Comparison of ENCODE assay signal across 8 cellular contexts in genomic region chr19:9584073-9584833, GRCh38. TPM values are rescaled to one million over a fixed set of nuclear protein-coding genes. Genes with fewer than 3 reads are reported as not detected.
A peak's percentile ranks its signal among the peaks of the same experiment; 100 is the strongest.
DNase-seq lines count a peak whose midpoint lies in the region; TF ChIP-seq lines count a peak whose summit lies in the region.

ZNF121 (minus strand) TSS chr19:9584504; CDS start chr19:9568097, 16,407 bp downstream.

- H3K4me1 Mint-ChIP-seq in HFFc6 (ENCODE audit: low read depth): peaks cover 22% of the 10 kb centered on the region

- H3K4ac ChIP-seq in trophoblast cell (ENCODE audit: low read depth, low read length): peak within 1 kb of the TSS; percentile 98

- TF ChIP-seq CTCF in HFFc6 (IDR thresholded peaks at IDR 0.05) (no peak), transverse colon (IDR thresholded peaks at IDR 0.05) (no peak)

- H3K4me3 ChIP-seq in adipocyte (ENCODE audit: low read length): peak within 1 kb of the TSS; percentile 100
- H3K4me3 ChIP-seq in trophoblast cell (ENCODE audit: low read depth, low read length): peak within 1 kb of the TSS; percentile 97
- peak within 1 kb of the TSS; percentile 65 to 77 (median 72) for H3K4me3 ChIP-seq in transverse colon

- peak; percentile 49 for TF ChIP-seq POLR2A in transverse colon (IDR thresholded peaks at IDR 0.05)

- H4K91ac ChIP-seq in trophoblast cell (ENCODE audit: low read depth, low read length): peak within 1 kb of the TSS; percentile 81

- peak within 1 kb of the TSS; percentile 98 for H3K27ac Mint-ChIP-seq in HFFc6

- H3K27me3 ChIP-seq in adipocyte (replicated peaks; ENCODE audit: control insufficient read depth, insufficient read depth, low read length) (no peaks in the 10 kb centered on the region), trophoblast cell (ENCODE audit: insufficient read depth, low read length) (no peaks in the 10 kb centered on the region), transverse colon (peaks cover 12% of the 10 kb centered on the region)

- H3K9me3 ChIP-seq in adipocyte (ENCODE audit: control insufficient read depth, low read length) (no peaks in the 10 kb centered on the region), trophoblast cell (ENCODE audit: insufficient read depth, low read depth, low read length) (peaks cover under 1% of the 10 kb centered on the region), transverse colon (peaks cover 0 to 15% of the 10 kb centered on the region in 2 donors)

- peaks cover 7% of the 10 kb centered on the region; the same call in 1 of the 2 replicates for H3K27me3 Mint-ChIP-seq in HFFc6 (ENCODE audit: insufficient read depth)

- peak within 1 kb of the TSS; percentile 67 for H3K4me2 ChIP-seq in trophoblast cell (ENCODE audit: low read length)

- peak within 1 kb of the TSS; percentile 65 for H2AFZ ChIP-seq in trophoblast cell (ENCODE audit: insufficient read depth, low read length, poor library complexity)

- H3K4me1 ChIP-seq in adipocyte (ENCODE audit: control insufficient read depth, insufficient read depth, low read length): no peaks in the 10 kb centered on the region
- H3K4me1 ChIP-seq in trophoblast cell (ENCODE audit: control insufficient read depth in 1 of 2, insufficient read depth in 2 of 2, low read length in 2 of 2): peaks cover 0 to 6% of the 10 kb centered on the region in 2 experiments
- peaks cover 7 to 16% (median 9%) of the 10 kb centered on the region in 4 donors for H3K4me1 ChIP-seq in transverse colon

- in situ Hi-C loops in transverse colon (cut with MboI; ENCODE audit: low pct_ligation_motif_present in 1 of 4, low pct_unique_long_range_greater_than_20kb in 1 of 4, low sequenced_read_pairs in 3 of 4): loop anchor here in 1 of 4 donors (25.0 kb wide), 1 partner anchor 447 kb away; the partner anchor contains the start of genes OR7G3 and ZNF317

- peak within 1 kb of the TSS; percentile 3 for H2AK5ac ChIP-seq in trophoblast cell (ENCODE audit: low read length)

- H3K36me3 Mint-ChIP-seq in HFFc6 (ENCODE audit: low read depth): peaks cover 39% of the 10 kb centered on the region

- no peak within 1 kb of the TSS for H3K23ac ChIP-seq in trophoblast cell (ENCODE audit: low read length)

- H3K14ac ChIP-seq in trophoblast cell (ENCODE audit: low read length): peak within 1 kb of the TSS; percentile 79

- H3K36me3 ChIP-seq in adipocyte (ENCODE audit: control insufficient read depth, insufficient read depth, low read length, severe bottlenecking) (peaks cover 3% of the 10 kb centered on the region), trophoblast cell (ENCODE audit: control insufficient read depth in 1 of 2, insufficient read depth in 2 of 2, low read length in 2 of 2) (peaks cover 2% of the 10 kb centered on the region in 2 experiments), transverse colon (peaks cover 0 to 19% (median 0%) of the 10 kb centered on the region in 4 donors)

- H3K27ac ChIP-seq in trophoblast cell (ENCODE audit: low read depth, low read length) (peak within 1 kb of the TSS; percentile 51), transverse colon (peak within 1 kb of the TSS; percentile 86 to 92 (median 89))

- WGBS in trophoblast cell (ENCODE audit: extremely low coverage, insufficient coverage, insufficient read length): no CpG with 5 or more reads among the region's 51 CpGs
- 0 to 1% methylated on average over 4 to 50 of the region's 51 CpGs for WGBS in transverse colon (ENCODE audit: low coverage in 1 of 2), 2 donors

- TF ChIP-seq EP300 in transverse colon (IDR thresholded peaks at IDR 0.05; ENCODE audit: low read depth): no peak

- intact Hi-C loops in cardiac septum (cut with DNase I) (loop anchor here (2.0 to 10.0 kb wide), 3 partner anchors 37 to 269 kb away; partner anchors contain the start of genes ZNF426 and ZNF561), transverse colon (cut with DNase I; ENCODE audit: low total_unique reads) (no loop called here)

- DNase-seq in GM04504 (ENCODE audit: low read depth) (peak; percentile 48), HFFc6 (peak; percentile 57), NCI-H1105 (lab: John Stamatoyannopoulos, UW) (peak; percentile 86), T follicular helper cell (ENCODE audit: low read depth) (peak; percentile 55), adipocyte (ENCODE audit: low read depth) (peak; percentile 94), cardiac septum (ENCODE audit: low spot score) (peak; percentile 93), trophoblast cell (peak; percentile 68 to 88), transverse colon (peak; percentile 88)

- H4K8ac ChIP-seq in trophoblast cell (ENCODE audit: low read depth, low read length): peak within 1 kb of the TSS; percentile 90

- H2BK5ac ChIP-seq in trophoblast cell (ENCODE audit: low read depth, low read length, poor library complexity): peak within 1 kb of the TSS; percentile 28

- H3K79me1 ChIP-seq in trophoblast cell (ENCODE audit: low read length): peaks cover 6% of the 10 kb centered on the region

- no peak within 1 kb of the TSS for H2BK12ac ChIP-seq in trophoblast cell (ENCODE audit: low read length)

- H3K79me2 ChIP-seq in trophoblast cell (ENCODE audit: control insufficient read depth, insufficient read depth, low read length, poor library complexity): peaks cover 22% of the 10 kb centered on the region

- peak within 1 kb of the TSS; percentile 44 for H2BK120ac ChIP-seq in trophoblast cell (ENCODE audit: insufficient read depth, low read length, poor library complexity)

- peak within 1 kb of the TSS; percentile 63 for H4K12ac ChIP-seq in trophoblast cell (ENCODE audit: low read depth, low read length)

- H3K4me3 Mint-ChIP-seq in HFFc6: peak within 1 kb of the TSS; percentile 96

- H3K9ac ChIP-seq in adipocyte (ENCODE audit: low read length) (peak within 1 kb of the TSS; percentile 98), trophoblast cell (ENCODE audit: low read length) (peak within 1 kb of the TSS; percentile 97)

- H3K18ac ChIP-seq in trophoblast cell (ENCODE audit: low read length): peak within 1 kb of the TSS; percentile 71

- H3K9me3 Mint-ChIP-seq in HFFc6: peaks cover 36% of the 10 kb centered on the region

RNA-seq across cellular contexts. Expression of gene ZNF121, which starts in this region (rescaled TPM):
- total RNA-seq in HFFc6 (2021; fragmentation: NEBNext Ultra II Directional; extraction: Animal tissue kit (Norgen Biotek cat#: 25700)): 10 to 100 TPM; 20.9 to 30.9 (median 23.9) TPM
- total RNA-seq in cardiac septum (23.5 TPM), transverse colon (10 to 100 TPM; 10.1 to 21.0 (median 14.0) TPM)
- 24.2 and 25.1 TPM in 2 replicates for polyA plus RNA-seq in trophoblast cell (2013)

Comparison
In these comparisons a context has a peak if more than half of its experiments do, and no peak if none do; other contexts are left out.
1. Peak in every context shown above with its lines: DNase-seq, H3K4me3 ChIP-seq and H3K27ac ChIP-seq.